ENCODE assay signal across 10 cellular contexts in genomic region chr1:61141288-61142044, GRCh38. TPM values are rescaled to one million over a fixed set of nuclear protein-coding genes. Genes with fewer than 3 reads are reported as not detected.
A peak's percentile ranks its signal among the peaks of the same experiment; 100 is the strongest.
DNase-seq lines count a peak whose midpoint lies in the region; ATAC-seq and TF ChIP-seq lines count a peak whose summit lies in the region.
"Had no signal": no experiment of that assay in that cellular context is flagged by ENCODE, and none has a peak within 500 bp of the region (broad histone marks: within the 10 kb centered on the region; RNA-seq: fewer than 3 reads in every experiment).

No MANE protein-coding gene starts in this region.

- no peaks in the 10 kb centered on the region for H3K36me3 ChIP-seq in neural progenitor cell

- no peaks in the 10 kb centered on the region for H3K9me3 Mint-ChIP-seq in neural progenitor cell

- DNase-seq in COLO668 (lab: John Stamatoyannopoulos, UW; ENCODE audit: unreplicated experiment) (peak; percentile 45), NCI-H1930 (lab: John Stamatoyannopoulos, UW) (peak; percentile 66 to 86), astrocyte of the spinal cord (ENCODE audit: low read depth, low spot score) (peak; percentile 47), lung microvascular endothelial cell (ENCODE audit: low read depth in 2 of 2) (peak; percentile 76 to 79), neural progenitor cell (ENCODE audit: low spot score) (no peak), left lobe of liver (ENCODE audit: low spot score) (no peak), KBM-7 (no peak)
- no peak for DNase-seq in activated CD4-positive, alpha-beta T cell treated with anti-CD3 and anti-CD28 coated beads for 48 hours
- DNase-seq: activated CD8-positive, alpha-beta memory T cell treated with anti-CD3 and anti-CD28 coated beads, Interleukin-2, amount 50 U/mL, for 4 hours; NCI-H1436 treated with DMSO at 0.1 percent for 48 hours had no signal

- H3K4me3 ChIP-seq in astrocyte of the spinal cord (ENCODE audit: low read depth, low read length) (no peak overlapping the region), neural progenitor cell (no peak overlapping the region)

- no peak overlapping the region for H3K27ac Mint-ChIP-seq in neural progenitor cell

- no peak overlapping the region for H3K27ac ChIP-seq in neural progenitor cell

- H3K27me3 Mint-ChIP-seq in neural progenitor cell (ENCODE audit: insufficient read depth, low read depth) = peaks cover 3% of the 10 kb centered on the region

- in situ Hi-C loops in astrocyte of the spinal cord (cut with HindIII; ENCODE audit: low sequenced_read_pairs) (no loop called here), KBM-7 (cut with MboI; ENCODE audit: low pct_unique_long_range_greater_than_20kb, low sequenced_read_pairs) (no loop called here)

- no peak overlapping the region for H3K4me3 Mint-ChIP-seq in neural progenitor cell

- no peak overlapping the region for H3K9ac ChIP-seq in neural progenitor cell

- H4K20me1 ChIP-seq in neural progenitor cell (ENCODE audit: low read depth) = no peaks in the 10 kb centered on the region

- no peaks in the 10 kb centered on the region for H3F3A ChIP-seq in neural progenitor cell (ENCODE audit: low read depth)

- peaks cover 21% of the 10 kb centered on the region for H3K4me1 Mint-ChIP-seq in neural progenitor cell

- no peaks in the 10 kb centered on the region for H3K79me2 ChIP-seq in neural progenitor cell (ENCODE audit: low read depth)

- H3K4me1 ChIP-seq in neural progenitor cell = peaks cover 17% of the 10 kb centered on the region

- no peak overlapping the region for H2AFZ ChIP-seq in neural progenitor cell (replicated peaks)

- no peak for ATAC-seq in left lobe of liver

- no peak overlapping the region for H3K4me2 ChIP-seq in neural progenitor cell

- peaks cover 9% of the 10 kb centered on the region for H3K36me3 Mint-ChIP-seq in neural progenitor cell

- no peaks in the 10 kb centered on the region for H3K27me3 ChIP-seq in neural progenitor cell

- no peaks in the 10 kb centered on the region for H3K9me3 ChIP-seq in neural progenitor cell (ENCODE audit: low read depth)

- TF ChIP-seq CTCF in astrocyte of the spinal cord (IDR thresholded peaks at IDR 0.05; ENCODE audit: low read depth, low read length) (no peak), neural progenitor cell (IDR thresholded peaks at IDR 0.05) (no peak)

RNA-seq across cellular contexts. Expression of gene NFIA, which starts 59.1 kb away (rescaled TPM):
- total RNA-seq in lung microvascular endothelial cell = 8.5 and 14.3 TPM in 2 replicates
- 1.7 and 5.3 TPM in 2 replicates for total RNA-seq in neural progenitor cell (ENCODE audit: low replicate concordance)
- total RNA-seq in left lobe of liver = 69.9 TPM

Comparison
In these comparisons a context has a peak if more than half of its experiments do, and no peak if none do; other contexts are left out.
1. DNase-seq: peak in COLO668 (single experiment), NCI-H1930 (2 of 2), astrocyte of the spinal cord (single experiment) and lung microvascular endothelial cell (2 of 2); none in neural progenitor cell (single experiment), activated CD4-positive, alpha-beta T cell treated with anti-CD3 and anti-CD28 coated beads for 48 hours (single experiment), left lobe of liver (single experiment) and KBM-7 (single experiment).